Comparison of ENCODE assay signal across 9 cellular contexts in the genomic region with DNA sequence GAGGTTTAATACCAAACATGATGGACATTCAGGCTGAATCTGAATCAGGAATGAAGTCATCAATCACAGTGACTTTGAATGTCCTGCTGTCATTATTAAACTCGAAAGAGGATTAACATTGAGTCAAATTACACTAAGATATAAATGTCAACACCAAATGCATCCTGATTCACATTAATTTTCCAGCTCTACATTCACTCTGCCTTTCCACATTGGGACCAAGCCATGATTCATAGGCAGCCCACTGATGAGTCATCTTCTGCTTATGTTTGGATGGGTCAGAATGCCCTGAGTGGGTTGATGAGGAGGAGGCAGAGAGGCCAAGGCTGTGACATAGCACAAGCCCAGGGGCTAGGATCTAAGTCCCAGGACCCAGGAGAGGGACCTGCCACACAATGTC.
DNase-seq lines count a peak whose midpoint lies in the region; ATAC-seq and TF ChIP-seq lines count a peak whose summit lies in the region.
"Had no signal": no experiment of that assay in that cellular context is flagged by ENCODE, and none has a peak within 500 bp of the region (broad histone marks: within the 10 kb centered on the region; RNA-seq: fewer than 3 reads in every experiment).

No MANE protein-coding gene starts in this region.

- H3K27me3 ChIP-seq in MG63 (no peaks in the 10 kb centered on the region), gastroesophageal sphincter (no peaks in the 10 kb centered on the region)
- H3K27me3 ChIP-seq: esophagus squamous epithelium had no signal

- WGBS in gastroesophageal sphincter (ENCODE audit: low coverage in 1 of 2), 2 donors: 0 to 8% methylated on average over 1 of the region's 1 CpG

- no peaks in the 10 kb centered on the region for H3K36me3 ChIP-seq in MG63
- H3K36me3 ChIP-seq in gastroesophageal sphincter: no peaks in the 10 kb centered on the region
- H3K36me3 ChIP-seq: esophagus squamous epithelium had no signal

- H3K27ac ChIP-seq in gastroesophageal sphincter: no peak overlapping the region
- H3K27ac ChIP-seq: esophagus squamous epithelium had no signal

- no peak for TF ChIP-seq CTCF in gastroesophageal sphincter (IDR thresholded peaks at IDR 0.05)

- no peaks in the 10 kb centered on the region for H3K4me1 ChIP-seq in gastroesophageal sphincter
- H3K4me1 ChIP-seq: esophagus squamous epithelium had no signal

- ATAC-seq in gastroesophageal sphincter: no peak

- peak; percentile 80 for DNase-seq in DMS53 (lab: John Stamatoyannopoulos, UW)
- DNase-seq in MG63: peak; percentile 73
- peak; percentile 74 for DNase-seq in astrocyte of the hippocampus (ENCODE audit: low read depth, low spot score)
- DNase-seq in lung microvascular endothelial cell (ENCODE audit: low read depth in 2 of 2): peak; percentile 40 to 72
- no peak for DNase-seq in DMS79 (lab: John Stamatoyannopoulos, UW)
- no peak for DNase-seq in medulla oblongata (ENCODE audit: extremely low spot score)
- DNase-seq in NCI-H1092 (lab: John Stamatoyannopoulos, UW): no peak
- DNase-seq: esophagus squamous epithelium had no signal

- no peak for TF ChIP-seq EP300 in gastroesophageal sphincter (IDR thresholded peaks at IDR 0.05)

- H3K9me3 ChIP-seq in MG63 (peaks cover 12% of the 10 kb centered on the region; the same call in 1 of the 2 replicates), gastroesophageal sphincter (no peaks in the 10 kb centered on the region)
- H3K9me3 ChIP-seq: esophagus squamous epithelium had no signal

- TF ChIP-seq POLR2A in gastroesophageal sphincter (IDR thresholded peaks at IDR 0.05): no peak

- H3K4me3 ChIP-seq in MG63 (no peak overlapping the region), gastroesophageal sphincter (no peak overlapping the region)
- H3K4me3 ChIP-seq: esophagus squamous epithelium had no signal

Comparison
In these comparisons a context has a peak if more than half of its experiments do, and no peak if none do; other contexts are left out.
1. DNase-seq: peak in DMS53 (single experiment), MG63 (single experiment), astrocyte of the hippocampus (single experiment) and lung microvascular endothelial cell (2 of 2); none in DMS79 (single experiment), medulla oblongata (single experiment) and NCI-H1092 (single experiment).